In the genomic region with DNA sequence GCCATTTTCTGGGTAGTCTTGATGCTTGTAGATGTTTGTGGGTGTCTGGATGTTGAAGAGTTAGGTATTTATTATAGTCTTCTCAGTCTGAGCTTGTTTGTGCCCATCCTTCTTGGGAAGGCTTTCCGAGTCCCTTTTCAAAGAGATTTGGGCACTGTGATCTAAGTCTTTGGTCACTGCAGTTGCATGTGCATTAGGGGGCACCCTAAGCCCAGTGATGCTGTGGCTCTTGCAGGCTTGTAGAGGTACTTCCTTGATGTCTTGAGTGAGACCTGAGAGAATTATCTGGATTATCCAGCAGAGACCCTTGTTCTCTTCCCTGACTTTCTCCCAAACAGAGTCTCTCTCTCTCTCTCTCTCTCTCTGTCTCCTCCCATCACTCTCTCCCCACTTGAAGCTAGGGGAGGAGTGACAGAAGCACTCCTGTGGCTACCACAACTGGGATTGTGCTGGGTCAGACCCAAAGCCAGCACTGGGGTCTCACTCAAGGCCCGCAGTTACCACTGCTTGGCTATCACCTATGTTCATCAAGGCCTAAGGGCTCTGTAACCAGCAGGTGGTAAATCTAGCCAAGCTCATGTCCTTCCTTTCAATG, we compare ENCODE assay signal across 1 cellular context.
TF ChIP-seq lines count a peak whose summit lies in the region.

No MANE protein-coding gene starts in this region.

TF ChIP-seq in SK-N-SH treated with all-trans-retinoic acid at 6 μM for 48 hours, 23 proteins besides CTCF, POLR2A, EP300 and RAD21 (continued from another document):
- TF ChIP-seq, protein P1, sequence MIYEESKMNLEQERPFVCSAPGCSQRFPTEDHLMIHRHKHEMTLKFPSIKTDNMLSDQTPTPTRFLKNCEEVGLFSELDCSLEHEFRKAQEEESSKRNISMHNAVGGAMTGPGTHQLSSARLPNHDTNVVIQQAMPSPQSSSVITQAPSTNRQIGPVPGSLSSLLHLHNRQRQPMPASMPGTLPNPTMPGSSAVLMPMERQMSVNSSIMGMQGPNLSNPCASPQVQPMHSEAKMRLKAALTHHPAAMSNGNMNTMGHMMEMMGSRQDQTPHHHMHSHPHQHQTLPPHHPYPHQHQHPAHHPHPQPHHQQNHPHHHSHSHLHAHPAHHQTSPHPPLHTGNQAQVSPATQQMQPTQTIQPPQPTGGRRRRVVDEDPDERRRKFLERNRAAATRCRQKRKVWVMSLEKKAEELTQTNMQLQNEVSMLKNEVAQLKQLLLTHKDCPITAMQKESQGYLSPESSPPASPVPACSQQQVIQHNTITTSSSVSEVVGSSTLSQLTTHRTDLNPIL (CRISPR knock-in tag; IDR thresholded peaks at IDR 0.05; ENCODE audit: low read depth) = no peak
- TF ChIP-seq, protein P2, sequence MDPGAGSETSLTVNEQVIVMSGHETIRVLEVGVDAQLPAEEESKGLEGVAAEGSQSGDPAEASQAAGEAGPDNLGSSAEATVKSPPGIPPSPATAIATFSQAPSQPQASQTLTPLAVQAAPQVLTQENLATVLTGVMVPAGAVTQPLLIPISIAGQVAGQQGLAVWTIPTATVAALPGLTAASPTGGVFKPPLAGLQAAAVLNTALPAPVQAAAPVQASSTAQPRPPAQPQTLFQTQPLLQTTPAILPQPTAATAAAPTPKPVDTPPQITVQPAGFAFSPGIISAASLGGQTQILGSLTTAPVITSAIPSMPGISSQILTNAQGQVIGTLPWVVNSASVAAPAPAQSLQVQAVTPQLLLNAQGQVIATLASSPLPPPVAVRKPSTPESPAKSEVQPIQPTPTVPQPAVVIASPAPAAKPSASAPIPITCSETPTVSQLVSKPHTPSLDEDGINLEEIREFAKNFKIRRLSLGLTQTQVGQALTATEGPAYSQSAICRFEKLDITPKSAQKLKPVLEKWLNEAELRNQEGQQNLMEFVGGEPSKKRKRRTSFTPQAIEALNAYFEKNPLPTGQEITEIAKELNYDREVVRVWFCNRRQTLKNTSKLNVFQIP (CRISPR knock-in tag; IDR thresholded peaks at IDR 0.05; ENCODE audit: borderline replicate concordance, low read depth) = no peak
